In genomic region chr17:30382345-30382744, GRCh38 we compare ENCODE assay signal across 24 cellular contexts. TPM values are rescaled to one million over a fixed set of nuclear protein-coding genes. Genes with fewer than 3 reads are reported as not detected.
DNase-seq lines count a peak whose midpoint lies in the region; ATAC-seq and TF ChIP-seq lines count a peak whose summit lies in the region.
"Had no signal": no experiment of that assay in that cellular context is flagged by ENCODE, and none has a peak within 500 bp of the region (broad histone marks: within the 10 kb centered on the region; RNA-seq: fewer than 3 reads in every experiment).

No MANE protein-coding gene starts in this region.

- no peak for DNase-seq in activated naive CD8-positive, alpha-beta T cell treated with anti-CD3 and anti-CD28 coated beads for 36 hours
- no peak for DNase-seq in PC-3
- no peak for DNase-seq in esophagus muscularis mucosa (ENCODE audit: extremely low spot score)
- no peak for DNase-seq in thoracic aorta (ENCODE audit: low spot score)
- no peak for DNase-seq in activated CD8-positive, alpha-beta memory T cell treated with anti-CD3 and anti-CD28 coated beads, Interleukin-2, amount 50 U/mL, for 48 hours
- no peak for DNase-seq in head of caudate nucleus
- DNase-seq: ACHN; activated naive CD8-positive, alpha-beta T cell treated with anti-CD3 and anti-CD28 coated beads, Interleukin-2, amount 10 ng/mL, durations not matched to agents 7 days and 5 days; activated T-cell treated with anti-CD3 and anti-CD28 coated beads, Interleukin-2, amount 50 U/mL, for 72 hours; body of pancreas; heart right ventricle; Kasumi-1; NCI-H1105; NCI-H2029; NCI-H226; NCI-H748 treated with DMSO at 0.1 percent for 48 hours; tibial artery had no signal

- H3K4me2 ChIP-seq in PC-3 (ENCODE audit: low read length), result peak overlapping the region; percentile 88; the same call in 1 of the 2 replicates

- H3K27me3 Mint-ChIP-seq in activated naive CD8-positive, alpha-beta T cell, result no peaks in the 10 kb centered on the region
- no peaks in the 10 kb centered on the region for H3K27me3 Mint-ChIP-seq in activated naive CD8-positive, alpha-beta T cell treated with anti-CD3 and anti-CD28 coated beads for 36 hours
- H3K27me3 Mint-ChIP-seq in stimulated activated memory B cell treated with anti-CD40 and anti-IgM and Interleukin-4, amounts not matched to agents 10 μg/mL and 1 μg/mL and 100 μg/mL, for 72 hours, result peaks cover 73% of the 10 kb centered on the region
- H3K27me3 Mint-ChIP-seq: activated naive CD8-positive, alpha-beta T cell treated with anti-CD3 and anti-CD28 coated beads, Interleukin-2, amount 10 ng/mL, durations not matched to agents 7 days and 5 days had no signal

- no peak overlapping the region for H2AFZ ChIP-seq in PC-3 (ENCODE audit: low read length)

- H3K27ac Mint-ChIP-seq in activated naive CD8-positive, alpha-beta T cell, result no peak overlapping the region
- H3K27ac Mint-ChIP-seq in activated naive CD8-positive, alpha-beta T cell treated with anti-CD3 and anti-CD28 coated beads for 36 hours, result no peak overlapping the region
- no peak overlapping the region for H3K27ac Mint-ChIP-seq in stimulated activated memory B cell treated with anti-CD40 and anti-IgM and Interleukin-4, amounts not matched to agents 10 μg/mL and 1 μg/mL and 100 μg/mL, for 72 hours
- H3K27ac Mint-ChIP-seq: activated naive CD8-positive, alpha-beta T cell treated with anti-CD3 and anti-CD28 coated beads, Interleukin-2, amount 10 ng/mL, durations not matched to agents 7 days and 5 days; activated T-cell treated with anti-CD3 and anti-CD28 coated beads, Interleukin-2, amount 50 U/mL, for 72 hours; nephron had no signal

- no peaks in the 10 kb centered on the region for H3K9me2 ChIP-seq in PC-3 (replicated peaks; ENCODE audit: low read length)

- H3K36me3 ChIP-seq in PC-3 (ENCODE audit: low read depth, low read length) (0 out of 2 replicates have a peak, but pooled peaks cover 3% of the 10 kb centered on the region), esophagus muscularis mucosa (peaks cover 11 to 24% (median 16%) of the 10 kb centered on the region in 4 donors), thoracic aorta (no peaks in the 10 kb centered on the region)
- H3K36me3 ChIP-seq: prostate gland had no signal

- no peak overlapping the region for H3K4me3 ChIP-seq in PC-3 (ENCODE audit: low read length)
- H3K4me3 ChIP-seq in esophagus muscularis mucosa, result peak overlapping the region; percentile 25 to 98 (median 93)
- peak overlapping the region; percentile 22 for H3K4me3 ChIP-seq in thoracic aorta
- H3K4me3 ChIP-seq: BLaER1 treated with 17β-estradiol and CSF1 and Interleukin-3, amounts not matched to agents 10 nM and 100 nM; body of pancreas; prostate gland; tibial artery had no signal

- peaks cover 15% of the 10 kb centered on the region; the same call in 1 of the 2 replicates for H4K20me1 ChIP-seq in PC-3 (ENCODE audit: low read length)

- no TSS peak for BruUV-seq in PC-3 (replicated peaks; lab: Mats Ljungman, UMichigan)

- peak overlapping the region; percentile 22 for H3K4me3 Mint-ChIP-seq in activated naive CD8-positive, alpha-beta T cell
- H3K4me3 Mint-ChIP-seq in activated naive CD8-positive, alpha-beta T cell treated with anti-CD3 and anti-CD28 coated beads for 36 hours, result no peak overlapping the region
- H3K4me3 Mint-ChIP-seq in stimulated activated memory B cell treated with anti-CD40 and anti-IgM and Interleukin-4, amounts not matched to agents 10 μg/mL and 1 μg/mL and 100 μg/mL, for 72 hours, result no peak overlapping the region
- H3K4me3 Mint-ChIP-seq: activated naive CD8-positive, alpha-beta T cell treated with anti-CD3 and anti-CD28 coated beads, Interleukin-2, amount 10 ng/mL, durations not matched to agents 7 days and 5 days had no signal

- no peaks in the 10 kb centered on the region for H3K27me3 ChIP-seq in PC-3 (ENCODE audit: low read length)
- H3K27me3 ChIP-seq in esophagus muscularis mucosa, result no peaks in the 10 kb centered on the region
- no peaks in the 10 kb centered on the region for H3K27me3 ChIP-seq in thoracic aorta (replicated peaks; ENCODE audit: insufficient read depth)
- H3K27me3 ChIP-seq: body of pancreas, heart right ventricle, tibial artery had no signal

- POLR2A ChIA-PET in PC-3 (lab: Charles Lee; ENCODE audit: unreplicated experiment), result no interaction called here

- TF ChIP-seq CTCF in PC-3 (conservative IDR thresholded peaks at IDR 0.05; ENCODE audit: low read depth, low read length), result no peak
- no peak for TF ChIP-seq CTCF in esophagus muscularis mucosa (IDR thresholded peaks at IDR 0.05)
- no peak for TF ChIP-seq CTCF in thoracic aorta (IDR thresholded peaks at IDR 0.05)

- peaks cover 10% of the 10 kb centered on the region for H3K36me3 Mint-ChIP-seq in activated naive CD8-positive, alpha-beta T cell
- H3K36me3 Mint-ChIP-seq in activated naive CD8-positive, alpha-beta T cell treated with anti-CD3 and anti-CD28 coated beads for 36 hours, result peaks cover 17% of the 10 kb centered on the region
- peaks cover 17% of the 10 kb centered on the region for H3K36me3 Mint-ChIP-seq in stimulated activated memory B cell treated with anti-CD40 and anti-IgM and Interleukin-4, amounts not matched to agents 10 μg/mL and 1 μg/mL and 100 μg/mL, for 72 hours

- no peak overlapping the region for H3K9ac ChIP-seq in PC-3 (ENCODE audit: low read length)
- H3K9ac ChIP-seq: BLaER1 treated with 17β-estradiol and CSF1 and Interleukin-3, amounts not matched to agents 10 nM and 100 nM had no signal

- intact Hi-C loops in PC-3 (cut with micrococcal nuclease) (no loop called here), esophagus muscularis mucosa (cut with DNase I) (loop anchor here (5.0 kb wide), 1 partner anchor 40 kb away; no protein-coding TSS in a partner anchor), head of caudate nucleus (cut with DNase I) (no loop called here)

- ATAC-seq in PC-3 (no peak), thoracic aorta (ENCODE audit: insufficient number of reproducible peaks, low FRiP score, low read depth) (no peak)
- no peak for ATAC-seq in stimulated activated memory B cell treated with anti-CD40 and anti-IgM and Interleukin-4, amounts not matched to agents 10 μg/mL and 1 μg/mL and 100 μg/mL, for 72 hours
- ATAC-seq: activated CD4-positive, CD25-positive, alpha-beta regulatory T cell treated with anti-CD3 and anti-CD28 coated beads, Interleukin-2, amount 50 U/mL, for 24 hours; activated T-cell treated with anti-CD3 and anti-CD28 coated beads, Interleukin-2, amount 50 U/mL, for 72 hours; body of pancreas; heart right ventricle had no signal

- H3K79me2 ChIP-seq in PC-3 (ENCODE audit: low read length), result peaks cover 47% of the 10 kb centered on the region

- peaks cover 58% of the 10 kb centered on the region for H3K4me1 Mint-ChIP-seq in activated naive CD8-positive, alpha-beta T cell (ENCODE audit: low read depth)
- peaks cover 51% of the 10 kb centered on the region for H3K4me1 Mint-ChIP-seq in activated naive CD8-positive, alpha-beta T cell treated with anti-CD3 and anti-CD28 coated beads for 36 hours
- H3K4me1 Mint-ChIP-seq in stimulated activated memory B cell treated with anti-CD40 and anti-IgM and Interleukin-4, amounts not matched to agents 10 μg/mL and 1 μg/mL and 100 μg/mL, for 72 hours, result peaks cover 23% of the 10 kb centered on the region

- H3K4me1 ChIP-seq in PC-3 (ENCODE audit: insufficient read depth, low read length) (peaks cover 20% of the 10 kb centered on the region), esophagus muscularis mucosa (peaks cover 8 to 64% (median 56%) of the 10 kb centered on the region in 4 donors), thoracic aorta (ENCODE audit: control insufficient read depth in 1 of 2, low read depth in 2 of 2) (peaks cover 11 to 41% of the 10 kb centered on the region in 2 donors)
- H3K4me1 ChIP-seq: prostate gland had no signal

- no peak for TF ChIP-seq EP300 in esophagus muscularis mucosa (IDR thresholded peaks at IDR 0.05)

- CTCF ChIA-PET in PC-3 (lab: Charles Lee), result no interaction called here

- WGBS in esophagus muscularis mucosa, result 56% methylated on average over 1 of the region's 1 CpG

- no peak for TF ChIP-seq POLR2A in esophagus muscularis mucosa (IDR thresholded peaks at IDR 0.05; ENCODE audit: low read depth)

- H3K9me3 ChIP-seq in PC-3 (ENCODE audit: low read length) (no peaks in the 10 kb centered on the region), esophagus muscularis mucosa (no peaks in the 10 kb centered on the region), thoracic aorta (no peaks in the 10 kb centered on the region)
- H3K9me3 ChIP-seq: body of pancreas, heart right ventricle, prostate gland, tibial artery had no signal

- no peaks in the 10 kb centered on the region for H3K9me3 Mint-ChIP-seq in activated naive CD8-positive, alpha-beta T cell (ENCODE audit: low read depth)
- H3K9me3 Mint-ChIP-seq in activated naive CD8-positive, alpha-beta T cell treated with anti-CD3 and anti-CD28 coated beads for 36 hours, result peaks cover 6% of the 10 kb centered on the region
- H3K9me3 Mint-ChIP-seq in stimulated activated memory B cell treated with anti-CD40 and anti-IgM and Interleukin-4, amounts not matched to agents 10 μg/mL and 1 μg/mL and 100 μg/mL, for 72 hours, result no peaks in the 10 kb centered on the region
- H3K9me3 Mint-ChIP-seq: activated naive CD8-positive, alpha-beta T cell treated with anti-CD3 and anti-CD28 coated beads, Interleukin-2, amount 10 ng/mL, durations not matched to agents 7 days and 5 days; activated T-cell treated with anti-CD3 and anti-CD28 coated beads, Interleukin-2, amount 50 U/mL, for 72 hours; nephron had no signal

- no peak overlapping the region for H3K27ac ChIP-seq in PC-3 (ENCODE audit: low read length)
- peak overlapping the region; percentile 18 to 98 (median 97) for H3K27ac ChIP-seq in esophagus muscularis mucosa (replicated peaks in 1 of 4)
- no peak overlapping the region for H3K27ac ChIP-seq in thoracic aorta
- H3K27ac ChIP-seq: BLaER1 treated with 17β-estradiol and CSF1 and Interleukin-3, amounts not matched to agents 10 nM and 100 nM; body of pancreas; prostate gland; tibial artery had no signal

- H3F3A ChIP-seq in PC-3 (ENCODE audit: low read length, unreplicated experiment), result no peaks in the 10 kb centered on the region

RNA-seq across cellular contexts. Expression of gene CPD, which starts 3.6 kb away (rescaled TPM):
- 10 to 100 TPM; 23.7 to 26.2 TPM for total RNA-seq in activated naive CD8-positive, alpha-beta T cell treated with anti-CD3 and anti-CD28 coated beads for 36 hours
- 23.0 and 30.9 TPM in 2 replicates for total RNA-seq in PC-3 (2014; rRNA removed)
- total RNA-seq in esophagus muscularis mucosa, result 100 to 1,000 TPM in 2 of 4 donors, 10 to 100 TPM in 2; 67.0 to 141 (median 95.1) TPM
- total RNA-seq in thoracic aorta, result 100 to 1,000 TPM in 1 of 2 donors, 10 to 100 TPM in 1; 55.2 to 109 TPM

RNA-seq across cellular contexts. Expression of gene TMIGD1, which starts 48.5 kb away (rescaled TPM):
- total RNA-seq in activated naive CD8-positive, alpha-beta T cell treated with anti-CD3 and anti-CD28 coated beads for 36 hours, result not detected
- total RNA-seq in PC-3 (2014; rRNA removed) (not detected in 2 replicates), esophagus muscularis mucosa (under 1 TPM in 1 of 4 donors, not detected in 3; 0.29 TPM), thoracic aorta (not detected)
- total RNA-seq: activated naive CD8-positive, alpha-beta T cell treated with anti-CD3 and anti-CD28 coated beads, Interleukin-2, amount 10 ng/mL, durations not matched to agents 7 days and 5 days; activated T-cell treated with anti-CD3 and anti-CD28 coated beads, Interleukin-2, amount 50 U/mL, for 72 hours; body of pancreas; H1; heart right ventricle; prostate gland had no signal

Comparison
In these comparisons a context has a peak if more than half of its experiments do, and no peak if none do; other contexts are left out.
1. H3K27ac ChIP-seq: peak in esophagus muscularis mucosa (4 of 4); none in PC-3 (single experiment) and thoracic aorta (0 of 2).